In genomic region chr6:106084106-106084963, GRCh38 we compare ENCODE assay signal across 1 cellular context.
TF ChIP-seq lines count a peak whose summit lies in the region.

No MANE protein-coding gene starts in this region.

TF ChIP-seq in WTC11, 78 proteins besides CTCF, POLR2A, EP300 and RAD21 (continued from another document):
- TF ChIP-seq ZNF425 (CRISPR knock-in tag; conservative IDR thresholded peaks at IDR 0.05) (no peak), ZNF671 (CRISPR knock-in tag; IDR thresholded peaks at IDR 0.05) (no peak), PREB (CRISPR knock-in tag; IDR thresholded peaks at IDR 0.05; ENCODE audit: borderline replicate concordance) (no peak), JAZF1 (CRISPR knock-in tag; IDR thresholded peaks at IDR 0.05) (no peak)
TF ChIP-seq in WTC11: peak in this region for 0.
